Comparison of ENCODE assay signal across 15 cellular contexts in the genomic region with DNA sequence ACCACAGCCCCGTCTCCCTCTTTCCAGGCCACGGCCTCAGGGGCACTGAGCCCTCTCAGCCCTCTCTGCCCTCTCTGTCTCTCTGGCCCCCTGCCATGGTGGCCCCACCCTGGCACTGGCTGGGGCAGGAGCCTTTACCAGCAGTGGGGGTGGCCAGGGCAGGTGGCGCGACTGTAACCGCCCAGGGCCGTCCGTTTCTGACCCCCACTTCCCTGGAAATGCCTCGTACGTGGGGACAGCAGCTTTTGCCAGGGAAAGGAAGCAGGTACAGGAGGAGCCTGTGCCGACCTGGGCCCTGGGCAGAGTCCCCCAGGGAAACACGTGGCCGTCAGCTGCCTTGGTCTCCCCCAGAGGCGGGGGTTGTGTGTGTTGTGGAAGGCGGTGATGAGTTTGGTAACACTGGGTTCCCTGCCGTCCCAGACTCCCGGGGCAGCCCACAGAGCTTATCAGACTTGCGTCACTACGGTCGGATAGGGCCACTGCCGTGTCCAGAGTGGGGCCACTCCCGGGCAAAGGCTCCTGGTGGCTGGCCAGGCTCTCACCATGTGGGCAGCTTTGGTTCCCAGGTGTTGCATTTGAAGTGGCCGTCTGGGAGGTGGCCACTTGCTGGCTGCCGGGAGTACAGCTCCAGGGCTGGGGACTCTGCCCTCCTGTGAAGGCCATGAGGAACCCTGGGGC.
A peak's percentile ranks its signal among the peaks of the same experiment; 100 is the strongest.
DNase-seq lines count a peak whose midpoint lies in the region; ATAC-seq and TF ChIP-seq lines count a peak whose summit lies in the region.
"Had no signal": no experiment of that assay in that cellular context is flagged by ENCODE, and none has a peak within 500 bp of the region (broad histone marks: within the 10 kb centered on the region; RNA-seq: fewer than 3 reads in every experiment).

No MANE protein-coding gene starts in this region.

- H3K27me3 Mint-ChIP-seq in endodermal cell (ENCODE audit: insufficient read depth): peaks cover 15% of the 10 kb centered on the region
- no peaks in the 10 kb centered on the region for H3K27me3 Mint-ChIP-seq in type B pancreatic cell

- no peaks in the 10 kb centered on the region for H3K27me3 ChIP-seq in endodermal cell (ENCODE audit: control insufficient read depth, insufficient read depth, low read length, poor library complexity, severe bottlenecking)

- H3K4me3 ChIP-seq in endodermal cell (ENCODE audit: low read length): no peak overlapping the region
- H3K4me3 ChIP-seq: A549 had no signal

- H3K27ac ChIP-seq in endodermal cell (ENCODE audit: low read depth, low read length): peak overlapping the region; percentile 36
- H3K27ac ChIP-seq: A549 had no signal

- H3K4me1 Mint-ChIP-seq in endodermal cell: peaks cover 10% of the 10 kb centered on the region
- H3K4me1 Mint-ChIP-seq in type B pancreatic cell (ENCODE audit: unreplicated experiment): peaks cover 47% of the 10 kb centered on the region

- no peaks in the 10 kb centered on the region for H3K36me3 ChIP-seq in endodermal cell (ENCODE audit: control insufficient read depth, insufficient read depth, low read length)

- DNase-seq in NCI-H510A treated with DMSO at 0.1 percent for 48 hours (lab: John Stamatoyannopoulos, UW) (peak; percentile 21), NCI-H510A (lab: John Stamatoyannopoulos, UW) (no peak), endodermal cell (no peak), mucosa of gallbladder (ENCODE audit: low spot score) (peak; percentile 49), type B pancreatic cell (ENCODE audit: extremely low spot score, unreplicated experiment) (no peak), hippocampal formation (lab: John Stamatoyannopoulos, UW) (no peak), SK-N-DZ (ENCODE audit: low spot score) (no peak)
- DNase-seq: activated CD4-positive, alpha-beta T cell treated with anti-CD3 and anti-CD28 coated beads for 4 hours; activated T-cell treated with anti-CD3 and anti-CD28 coated beads, Interleukin-2, amount 50 U/mL, for 4 hours; COR-L47; MV-4-11; NCI-H226; OCI-M1 had no signal

- H3K4me3 Mint-ChIP-seq in endodermal cell (no peak overlapping the region), type B pancreatic cell (peak overlapping the region; percentile 49)
- H3K4me3 Mint-ChIP-seq: activated T-cell treated with anti-CD3 and anti-CD28 coated beads, Interleukin-2, amount 50 U/mL, for 4 hours had no signal

- TF ChIP-seq CTCF in endodermal cell (conservative IDR thresholded peaks at IDR 0.05) (no peak), type B pancreatic cell (conservative IDR thresholded peaks at IDR 0.05) (no peak)

- H3K36me3 Mint-ChIP-seq in endodermal cell (ENCODE audit: low read depth): peaks cover 3% of the 10 kb centered on the region
- H3K36me3 Mint-ChIP-seq in type B pancreatic cell: no peaks in the 10 kb centered on the region

- no peak for ATAC-seq in HG03135 (IDR thresholded peaks at IDR 0.05; ENCODE audit: unreplicated experiment)
- ATAC-seq: A549; activated T-cell treated with anti-CD3 and anti-CD28 coated beads, Interleukin-2, amount 50 U/mL, for 4 hours had no signal

- H3K9me3 Mint-ChIP-seq in endodermal cell (peaks cover 6% of the 10 kb centered on the region), type B pancreatic cell (no peaks in the 10 kb centered on the region)
- H3K9me3 Mint-ChIP-seq: activated T-cell treated with anti-CD3 and anti-CD28 coated beads, Interleukin-2, amount 50 U/mL, for 4 hours had no signal

- peaks cover 8% of the 10 kb centered on the region for H3K4me1 ChIP-seq in endodermal cell (ENCODE audit: control insufficient read depth, insufficient read depth, low read length)

- no peak overlapping the region for H3K9ac ChIP-seq in endodermal cell (ENCODE audit: extremely low read depth, low read length, poor library complexity, severe bottlenecking)

- WGBS in endodermal cell (ENCODE audit: insufficient coverage in 1 of 2, insufficient read length in 1 of 2), 2 experiments: 88 to 92% methylated on average over 8 to 23 of the region's 23 CpGs

- no peaks in the 10 kb centered on the region for H3K9me3 ChIP-seq in endodermal cell (ENCODE audit: control insufficient read depth, low read length)
- H3K9me3 ChIP-seq: A549 had no signal

- H3K27ac Mint-ChIP-seq in endodermal cell (peak overlapping the region; percentile 75), type B pancreatic cell (peak overlapping the region; percentile 85)

Comparison
In these comparisons a context has a peak if more than half of its experiments do, and no peak if none do; other contexts are left out.
1. DNase-seq: peak in NCI-H510A treated with DMSO at 0.1 percent for 48 hours (single experiment) and mucosa of gallbladder (single experiment); none in NCI-H510A (single experiment), endodermal cell (single experiment), type B pancreatic cell (single experiment), hippocampal formation (0 of 2) and SK-N-DZ (single experiment).